Comparison of ENCODE assay signal across 19 cellular contexts in the genomic region with DNA sequence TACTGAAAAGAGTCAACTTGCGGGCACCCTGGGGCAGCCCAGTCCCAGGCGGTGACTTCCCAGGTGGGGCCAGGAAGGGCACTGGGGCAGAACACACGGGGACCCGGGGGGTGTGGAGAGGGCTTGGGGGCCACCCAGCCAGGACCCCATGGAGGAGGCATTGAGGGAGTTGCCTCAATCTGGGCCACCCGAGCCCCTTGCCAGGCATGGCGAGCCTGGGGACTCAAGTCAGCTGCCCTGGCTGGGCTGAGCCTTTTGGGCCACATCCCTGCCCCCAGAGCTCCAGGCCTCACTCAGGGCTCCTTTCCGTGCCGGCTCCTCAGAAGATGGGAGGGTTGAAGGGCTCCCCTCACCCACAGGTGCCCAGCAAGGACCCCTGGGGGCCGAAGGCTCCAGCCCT. TPM values are rescaled to one million over a fixed set of nuclear protein-coding genes. Genes with fewer than 3 reads are reported as not detected.
"Had no signal": no experiment of that assay in that cellular context is flagged by ENCODE, and none has a peak within 500 bp of the region (broad histone marks: within the 10 kb centered on the region; RNA-seq: fewer than 3 reads in every experiment).

No MANE protein-coding gene starts in this region.

- H3K27ac ChIP-seq: epithelial cell of prostate, esophagus muscularis mucosa, gastrocnemius medialis, heart right ventricle, left lung, ovary, right atrium auricular region, testis, transverse colon had no signal

- H3K9me3 ChIP-seq: ovary, testis had no signal

- DNase-seq: effector memory CD4-positive, alpha-beta T cell; gastrocnemius medialis; heart right ventricle; hypothalamus; islet precursor cell; mesendoderm; naive B cell; stimulated activated CD4-positive, alpha-beta T cell treated with anti-CD3 and anti-CD28 coated beads, Interleukin-4, amount 100 ng/mL, for 1 hour; stimulated activated CD8-positive, alpha-beta memory T cell treated with anti-CD3 and anti-CD28 coated beads, Interleukin-4, amount 100 ng/mL, for 48 hours; testis; transverse colon had no signal

- H3K27me3 ChIP-seq: ovary, right atrium auricular region, testis had no signal

- H3K4me1 ChIP-seq: gastrocnemius medialis, left lung, testis, transverse colon had no signal

- H3K36me3 ChIP-seq: esophagus muscularis mucosa, gastrocnemius medialis, heart right ventricle, left lung, ovary, right atrium auricular region, transverse colon had no signal

- H3K4me3 ChIP-seq: esophagus muscularis mucosa, gastrocnemius medialis, heart right ventricle, left lung, ovary, right atrium auricular region, smooth muscle cell, testis, transverse colon had no signal

- H3K4me2 ChIP-seq: smooth muscle cell had no signal

RNA-seq across cellular contexts. Expression of a gene that starts 6.6 kb away (rescaled TPM):
- total RNA-seq: fibroblast of villous mesenchyme, lung microvascular endothelial cell, smooth muscle cell had no signal
- polyA plus RNA-seq: smooth muscle cell had no signal
